ENCODE assay signal across 9 cellular contexts in the genomic region with DNA sequence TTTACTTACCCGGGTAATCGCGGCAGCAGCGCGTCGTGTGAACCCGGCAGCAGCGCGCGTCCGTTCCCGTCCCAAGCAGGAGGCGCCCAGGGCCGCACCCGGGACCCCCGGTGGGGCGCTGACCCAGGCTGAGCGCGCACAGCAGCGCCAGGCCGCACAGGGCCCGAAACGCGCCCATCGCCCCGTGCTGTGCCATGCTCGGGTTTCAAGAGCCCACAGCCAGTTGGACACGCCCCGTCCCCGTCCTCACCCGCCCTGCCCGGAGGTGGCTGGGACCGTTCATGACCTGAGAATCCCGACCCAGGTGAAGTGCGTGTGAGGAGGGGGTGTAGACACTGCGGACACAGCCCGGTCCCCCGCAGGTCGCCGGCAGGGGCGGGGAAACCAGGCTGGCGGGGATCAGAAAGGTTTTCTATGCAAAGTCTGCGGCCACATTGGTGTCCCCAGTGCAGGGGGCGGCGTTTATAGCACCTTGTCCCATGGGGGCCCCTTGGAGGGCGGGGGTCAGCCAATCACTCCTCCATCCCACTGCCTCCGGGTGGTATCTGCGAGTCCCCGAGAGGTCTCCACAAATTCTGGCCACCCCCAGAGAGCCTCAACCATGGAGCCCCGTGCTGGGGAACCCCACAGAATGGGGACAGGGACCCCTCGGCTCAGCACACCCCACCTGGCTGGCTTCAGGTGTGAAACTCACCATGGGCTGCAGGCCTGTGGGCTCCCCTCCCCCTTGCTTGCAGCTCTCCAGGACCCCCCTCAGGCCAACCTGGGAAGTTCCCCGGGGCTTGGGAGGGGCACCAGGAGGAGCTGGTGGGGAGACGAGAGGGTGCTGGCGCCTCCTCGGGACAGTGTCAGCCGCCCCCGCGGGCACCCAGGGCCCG. TPM values are rescaled to one million over a fixed set of nuclear protein-coding genes. Genes with fewer than 3 reads are reported as not detected.
DNase-seq lines count a peak whose midpoint lies in the region; ATAC-seq and TF ChIP-seq lines count a peak whose summit lies in the region.
"Had no signal": no experiment of that assay in that cellular context is flagged by ENCODE, and none has a peak within 500 bp of the region (broad histone marks: within the 10 kb centered on the region; RNA-seq: fewer than 3 reads in every experiment).

A gene with protein sequence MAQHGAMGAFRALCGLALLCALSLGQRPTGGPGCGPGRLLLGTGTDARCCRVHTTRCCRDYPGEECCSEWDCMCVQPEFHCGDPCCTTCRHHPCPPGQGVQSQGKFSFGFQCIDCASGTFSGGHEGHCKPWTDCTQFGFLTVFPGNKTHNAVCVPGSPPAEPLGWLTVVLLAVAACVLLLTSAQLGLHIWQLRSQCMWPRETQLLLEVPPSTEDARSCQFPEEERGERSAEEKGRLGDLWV (minus strand): TSS at position 217 of the 878 bp plus-strand sequence. CDS start 21 bp downstream, at position 196.

- H3K4me2 ChIP-seq in HCT116 (ENCODE audit: low read length) (peak within 1 kb of the TSS; percentile 97), skeletal muscle satellite cell (ENCODE audit: low read length) (peak within 1 kb of the TSS; percentile 67)

- POLR2A ChIA-PET in HCT116 (lab: Charles Lee) (no interaction called here), activated B cell treated with CpG ODN at 0.5 μM for 24 hours (lab: Charles Lee) (interaction anchor here (0.6 to 3.3 kb wide), 9 partner anchors 9 to 143 kb away, joined by 3 to 15 read pairs (median 6); a partner anchor contains a TSS)

- ATAC-seq in HCT116 (peak; percentile 75), activated B cell treated with CpG ODN at 0.5 μM for 24 hours (ENCODE audit: low read depth) (peak; percentile 55), sciatic nerve (no peak), GM18909 (IDR thresholded peaks at IDR 0.05; ENCODE audit: poor library complexity, unreplicated experiment) (no peak)

- H3K27ac ChIP-seq in HCT116 (ENCODE audit: low read depth, low read length) (peak within 1 kb of the TSS; percentile 94), esophagus muscularis mucosa (replicated peaks in 1 of 4) (no peak within 1 kb of the TSS)

- intact Hi-C loops in HCT116 (cut with micrococcal nuclease): loop anchor here (5.0 kb wide), 1 partner anchor 44 kb away; no protein-coding TSS in a partner anchor
- intact Hi-C loops in activated B cell treated with CpG ODN at 0.5 μM for 24 hours (cut with micrococcal nuclease): loop anchor here (5.0 kb wide), 2 partner anchors 49 to 86 kb away; no protein-coding TSS in a partner anchor
- intact Hi-C loops in esophagus muscularis mucosa (cut with DNase I): no loop called here
- intact Hi-C loops in sciatic nerve (cut with DNase I): no loop called here

- H3K27me3 ChIP-seq in HCT116 (ENCODE audit: insufficient read depth, low read length): no peaks in the 10 kb centered on the region
- H3K27me3 ChIP-seq in esophagus muscularis mucosa: peaks cover 0 to 72% (median 23%) of the 10 kb centered on the region in 4 donors
- H3K27me3 ChIP-seq in skeletal muscle satellite cell (ENCODE audit: control insufficient read depth, insufficient read depth, low read length): peaks cover 17% of the 10 kb centered on the region

- TF ChIP-seq RAD21 in HCT116 (IDR thresholded peaks at IDR 0.05; ENCODE audit: low read depth): no peak

- TF ChIP-seq POLR2A in HCT116 (IDR thresholded peaks at IDR 0.05; ENCODE audit: borderline replicate concordance, extremely low read depth, insufficient read depth, insufficient read length) (no peak), esophagus muscularis mucosa (IDR thresholded peaks at IDR 0.05; ENCODE audit: low read depth) (no peak)

- RAD21 ChIA-PET in HCT116 (lab: Charles Lee; ENCODE audit: low non-redundant PET in 1 of 2, low total read pairs in 2 of 2, uncharacterized antibody in 2 of 2, unreplicated experiment in 2 of 2): no interaction called here

- no peak within 1 kb of the TSS for H2AFZ ChIP-seq in HCT116 (ENCODE audit: low read depth, low read length, poor library complexity, severe bottlenecking)

- BruUV-seq in HCT116 (replicated peaks; lab: Mats Ljungman, UMichigan): no TSS peak

- H3K9me3 ChIP-seq in HCT116 (ENCODE audit: control insufficient read depth in 1 of 2, insufficient read depth in 1 of 2, low read depth in 1 of 2, low read length in 2 of 2) (no peaks in the 10 kb centered on the region), esophagus muscularis mucosa (no peaks in the 10 kb centered on the region), skeletal muscle satellite cell (replicated peaks; ENCODE audit: low read length) (no peaks in the 10 kb centered on the region)

- H3K4me3 ChIP-seq in HCT116 (replicated peaks in 1 of 2; ENCODE audit: low read depth in 1 of 2, low read length in 2 of 2) (peak within 1 kb of the TSS; percentile 67 to 70), esophagus muscularis mucosa (peak within 1 kb of the TSS; percentile 23 to 46 (median 32)), skeletal muscle satellite cell (ENCODE audit: low read length) (no peak within 1 kb of the TSS)

- CTCF ChIA-PET in HCT116 (lab: Charles Lee): no interaction called here
- CTCF ChIA-PET in activated B cell treated with CpG ODN at 0.5 μM for 24 hours (lab: Charles Lee): interaction anchor here (1.4 to 1.7 kb wide), 2 partner anchors 69 to 84 kb away, joined by 3 to 7 read pairs; no protein-coding TSS in a partner anchor

- peak within 1 kb of the TSS; percentile 46 for H3K27ac Mint-ChIP-seq in activated B cell treated with CpG ODN at 0.5 μM for 24 hours

- H3K9ac ChIP-seq in HCT116 (ENCODE audit: low read length) (peak within 1 kb of the TSS; percentile 83), skeletal muscle satellite cell (ENCODE audit: low read depth, low read length) (no peak within 1 kb of the TSS)

- peaks cover 8% of the 10 kb centered on the region; the same call in 1 of the 2 replicates for H3K79me2 ChIP-seq in HCT116 (ENCODE audit: insufficient read depth, low read length)

- no peaks in the 10 kb centered on the region for H3K9me3 Mint-ChIP-seq in activated B cell treated with CpG ODN at 0.5 μM for 24 hours

- H4K20me1 ChIP-seq in HCT116 (ENCODE audit: insufficient read depth): no peaks in the 10 kb centered on the region

- peaks cover 30 to 38% of the 10 kb centered on the region in 2 experiments for H3K4me1 ChIP-seq in HCT116 (ENCODE audit: control insufficient read depth in 1 of 2, insufficient read depth in 2 of 2, low read length in 2 of 2)
- peaks cover 11 to 39% (median 32%) of the 10 kb centered on the region in 4 donors for H3K4me1 ChIP-seq in esophagus muscularis mucosa
- H3K4me1 ChIP-seq in skeletal muscle satellite cell (ENCODE audit: control insufficient read depth, insufficient read depth, low read length): peaks cover 27% of the 10 kb centered on the region

- H3K9me2 ChIP-seq in HCT116 (ENCODE audit: insufficient read depth): no peaks in the 10 kb centered on the region

- no peak; a peak in 2 of 6 replicates for TF ChIP-seq CTCF in HCT116 (IDR thresholded peaks at IDR 0.05 in 2 of 3, conservative IDR thresholded peaks at IDR 0.05 in 1 of 3; ENCODE audit: borderline replicate concordance in 1 of 3, insufficient read depth in 1 of 3, low read depth in 2 of 3, low read length in 2 of 3)
- no peak for TF ChIP-seq CTCF in activated B cell treated with CpG ODN at 0.5 μM for 24 hours (IDR thresholded peaks at IDR 0.05)
- no peak for TF ChIP-seq CTCF in esophagus muscularis mucosa (IDR thresholded peaks at IDR 0.05)

- H3K4me1 Mint-ChIP-seq in activated B cell treated with CpG ODN at 0.5 μM for 24 hours: peaks cover 35% of the 10 kb centered on the region

- DNase-seq in HCT116 (ENCODE audit: low read depth, low spot score) (peak; percentile 23), activated B cell treated with CpG ODN at 0.5 μM for 24 hours (peak; percentile 66), esophagus muscularis mucosa (ENCODE audit: extremely low spot score) (no peak), epidermal melanocyte (ENCODE audit: insufficient read length, low spot score) (no peak), GM19238 (ENCODE audit: insufficient read length, low spot score) (no peak), sciatic nerve (ENCODE audit: low spot score) (no peak)

- peaks cover 2% of the 10 kb centered on the region for H3K36me3 Mint-ChIP-seq in activated B cell treated with CpG ODN at 0.5 μM for 24 hours (ENCODE audit: low read depth)

- H3K4me3 Mint-ChIP-seq in activated B cell treated with CpG ODN at 0.5 μM for 24 hours: peak within 1 kb of the TSS; percentile 81

- 10% methylated on average over 34 of the region's 59 CpGs for WGBS in esophagus muscularis mucosa

- TF ChIP-seq EP300 in esophagus muscularis mucosa (IDR thresholded peaks at IDR 0.05): no peak

- no peaks in the 10 kb centered on the region for H3K36me3 ChIP-seq in HCT116 (ENCODE audit: control insufficient read depth in 1 of 2, insufficient read depth in 2 of 2, low read length in 2 of 2)
- H3K36me3 ChIP-seq in esophagus muscularis mucosa: no peaks in the 10 kb centered on the region
- H3K36me3 ChIP-seq in skeletal muscle satellite cell (ENCODE audit: insufficient read depth, low read length): no peaks in the 10 kb centered on the region

- H3K27me3 Mint-ChIP-seq in activated B cell treated with CpG ODN at 0.5 μM for 24 hours: peaks cover 2% of the 10 kb centered on the region

TF ChIP-seq in HCT116, 20 proteins besides CTCF, POLR2A, EP300 and RAD21 (continues in another document):
- TF ChIP-seq SRF (IDR thresholded peaks at IDR 0.05; ENCODE audit: low read depth) (no peak), EGR1 (IDR thresholded peaks at IDR 0.05; ENCODE audit: low read depth) (no peak), CEBPB (IDR thresholded peaks at IDR 0.05; ENCODE audit: low read depth) (no peak), JUND (IDR thresholded peaks at IDR 0.05) (no peak)
- TF ChIP-seq, protein P1, sequence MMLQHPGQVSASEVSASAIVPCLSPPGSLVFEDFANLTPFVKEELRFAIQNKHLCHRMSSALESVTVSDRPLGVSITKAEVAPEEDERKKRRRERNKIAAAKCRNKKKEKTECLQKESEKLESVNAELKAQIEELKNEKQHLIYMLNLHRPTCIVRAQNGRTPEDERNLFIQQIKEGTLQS (IDR thresholded peaks at IDR 0.05): no peak

RNA-seq across cellular contexts. Expression of the gene that starts here (rescaled TPM):
- 56.2 TPM for total RNA-seq in HCT116 (2021; ENCODE audit: unreplicated experiment)
- polyA plus RNA-seq in HCT116 (2012): 52.4 and 63.6 TPM in 2 replicates
- 36.7 and 37.5 TPM in 2 replicates for total RNA-seq in activated B cell treated with CpG ODN at 0.5 μM for 24 hours
- under 1 TPM in 2 of 4 donors, not detected in 2; 0.29 to 0.66 TPM for total RNA-seq in esophagus muscularis mucosa
- total RNA-seq in skeletal muscle satellite cell (2012; rRNA removed): not detected in 2 replicates
- 0.58 TPM for total RNA-seq in sciatic nerve
- polyA plus RNA-seq: neural cell had no signal

Comparison
In these comparisons a context has a peak if more than half of its experiments do, and no peak if none do; other contexts are left out.
1. RNA of the gene that starts here (total RNA-seq): 56.2 TPM in HCT116 (single experiment) and 36.7 to 37.5 TPM in activated B cell treated with CpG ODN at 0.5 μM for 24 hours; 0.58 TPM in sciatic nerve (single experiment) and 0.29 to 0.66 TPM in esophagus muscularis mucosa; every median in the first group is over 10 times any median in the second.
2. ATAC-seq: peak in HCT116 (single experiment) and activated B cell treated with CpG ODN at 0.5 μM for 24 hours (single experiment); none in sciatic nerve (single experiment) and GM18909 (single experiment).
3. DNase-seq: peak in HCT116 (single experiment) and activated B cell treated with CpG ODN at 0.5 μM for 24 hours (single experiment); none in esophagus muscularis mucosa (single experiment), epidermal melanocyte (single experiment), GM19238 (single experiment) and sciatic nerve (single experiment).
4. intact Hi-C loops: an anchor here in HCT116 (5.0 kb wide) and activated B cell treated with CpG ODN at 0.5 μM for 24 hours (5.0 kb wide); none called in esophagus muscularis mucosa and sciatic nerve.